In the genomic region with DNA sequence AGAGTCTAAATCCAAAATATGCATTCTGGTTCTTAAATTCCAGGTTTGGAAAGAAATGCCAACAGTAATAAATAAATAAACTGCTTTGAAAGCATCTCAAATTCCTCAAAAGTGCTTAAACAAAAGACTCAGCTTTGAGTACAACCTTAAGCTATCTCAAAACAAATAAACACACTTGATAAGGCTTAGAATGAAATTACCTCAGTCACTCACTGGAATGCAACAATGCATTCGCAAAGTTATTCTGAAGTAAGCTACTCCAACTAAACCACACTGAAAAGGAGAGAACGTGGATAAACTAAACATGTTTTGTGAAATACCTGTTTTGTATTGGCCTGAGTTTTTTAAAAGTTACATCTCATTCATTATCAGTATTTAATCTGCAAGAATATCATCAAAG, we compare ENCODE assay signal across 8 cellular contexts. TPM values are rescaled to one million over a fixed set of nuclear protein-coding genes. Genes with fewer than 3 reads are reported as not detected.
DNase-seq lines count a peak whose midpoint lies in the region; ATAC-seq and TF ChIP-seq lines count a peak whose summit lies in the region.

No MANE protein-coding gene starts in this region.

- no peaks in the 10 kb centered on the region for H3K9me3 ChIP-seq in heart left ventricle
- no peaks in the 10 kb centered on the region for H3K9me3 ChIP-seq in liver (ENCODE audit: control insufficient read depth in 4 of 4, low read length in 3 of 4)
- no peaks in the 10 kb centered on the region for H3K9me3 ChIP-seq in vagina

- in situ Hi-C loops in astrocyte of the cerebellum (cut with HindIII; ENCODE audit: low sequenced_read_pairs): no loop called here

- TF ChIP-seq RAD21 in liver (IDR thresholded peaks at IDR 0.05): no peak

- TF ChIP-seq POLR2A in heart left ventricle (IDR thresholded peaks at IDR 0.05) (no peak), vagina (IDR thresholded peaks at IDR 0.05) (no peak)

- DNase-seq in heart left ventricle: no peak
- DNase-seq in left cardiac atrium: no peak
- peak; percentile 40 for DNase-seq in astrocyte of the cerebellum (ENCODE audit: low read depth)
- no peak for DNase-seq in vagina (ENCODE audit: extremely low spot score in 2 of 2)
- DNase-seq in NOMO-1 treated with dmso at 0.1 percent for 144 hours (lab: John Stamatoyannopoulos, UW; ENCODE audit: unreplicated experiment): no peak
- DNase-seq in NCI-H1436 (lab: John Stamatoyannopoulos, UW): no peak
- DNase-seq in NOMO-1 treated with DMSO at 0.1 percent for 48 hours (lab: John Stamatoyannopoulos, UW; ENCODE audit: unreplicated experiment): no peak

- intact Hi-C loops in heart left ventricle (cut with DNase I) (loop anchor here in 4 of 10 donors (5.0 to 10.0 kb wide), 3 partner anchors 74 to 164 kb away; partner anchors contain the start of gene EAPP (in 3 of the 4)), left cardiac atrium (cut with DNase I) (no loop called here), vagina (cut with DNase I) (no loop called here)

- H3K4me3 ChIP-seq in heart left ventricle: peak overlapping the region in 9 of 12 donors; percentile 68 to 96 (median 76)
- H3K4me3 ChIP-seq in astrocyte of the cerebellum (ENCODE audit: low read depth, low read length): peak overlapping the region; percentile 87
- H3K4me3 ChIP-seq in liver (ENCODE audit: low read depth in 1 of 3, low read length in 3 of 3): peak overlapping the region; percentile 74 to 92 (median 88)
- H3K4me3 ChIP-seq in vagina: peak overlapping the region; percentile 81 to 84

- H3K9ac ChIP-seq in liver (ENCODE audit: low read depth in 1 of 2, low read length in 2 of 2): peak overlapping the region; percentile 16 to 48

- peaks cover 0 to 11% (median 8%) of the 10 kb centered on the region in 9 donors for H3K36me3 ChIP-seq in heart left ventricle
- H3K36me3 ChIP-seq in liver (ENCODE audit: control insufficient read depth in 4 of 4, insufficient read depth in 3 of 4, low read depth in 1 of 4, low read length in 3 of 4): no peaks in the 10 kb centered on the region
- H3K36me3 ChIP-seq in vagina: no peaks in the 10 kb centered on the region

- ATAC-seq in heart left ventricle: no peak
- no peak for ATAC-seq in left cardiac atrium

- peak overlapping the region in 8 of 12 donors; percentile 78 to 96 (median 92) for H3K27ac ChIP-seq in heart left ventricle
- peak overlapping the region in 1 of 2 donors; percentile 81 for H3K27ac ChIP-seq in liver (ENCODE audit: low read depth in 1 of 2, low read length in 2 of 2)
- peak overlapping the region; percentile 94 for H3K27ac ChIP-seq in vagina

- WGBS in heart left ventricle, 4 donors: 34 to 50% (median 40%) methylated on average over 2 of the region's 2 CpGs
- WGBS in liver: 44% methylated on average over 2 of the region's 2 CpGs

- TF ChIP-seq CTCF in heart left ventricle (IDR thresholded peaks at IDR 0.05) (no peak), astrocyte of the cerebellum (IDR thresholded peaks at IDR 0.05; ENCODE audit: low read depth, low read length, missing control alignments) (no peak), liver (IDR thresholded peaks at IDR 0.05; ENCODE audit: low read depth, low read length, missing input control) (no peak), vagina (IDR thresholded peaks at IDR 0.05) (no peak)

- no peaks in the 10 kb centered on the region for H3K27me3 ChIP-seq in heart left ventricle
- H3K27me3 ChIP-seq in liver (ENCODE audit: control insufficient read depth in 4 of 4, insufficient read depth in 4 of 4, low read length in 3 of 4): no peaks in the 10 kb centered on the region
- H3K27me3 ChIP-seq in vagina: no peaks in the 10 kb centered on the region

- peaks cover 0 to 32% (median 17%) of the 10 kb centered on the region in 12 donors for H3K4me1 ChIP-seq in heart left ventricle
- peaks cover 3 to 19% (median 4%) of the 10 kb centered on the region in 4 donors for H3K4me1 ChIP-seq in liver (ENCODE audit: control insufficient read depth in 4 of 4, insufficient read depth in 4 of 4, low read length in 3 of 4)
- peaks cover 28% of the 10 kb centered on the region for H3K4me1 ChIP-seq in vagina

TF ChIP-seq in liver, 16 proteins besides CTCF, POLR2A, EP300 and RAD21:
- TF ChIP-seq, protein P1, sequence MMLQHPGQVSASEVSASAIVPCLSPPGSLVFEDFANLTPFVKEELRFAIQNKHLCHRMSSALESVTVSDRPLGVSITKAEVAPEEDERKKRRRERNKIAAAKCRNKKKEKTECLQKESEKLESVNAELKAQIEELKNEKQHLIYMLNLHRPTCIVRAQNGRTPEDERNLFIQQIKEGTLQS (IDR thresholded peaks at IDR 0.05): no peak

RNA-seq across cellular contexts. Expression of gene SPTSSA, which starts 1.2 kb away (rescaled TPM):
- 10 to 100 TPM in 6 of 9 donors, 1 to 10 TPM in 3; 8.3 to 15.3 (median 12.0) TPM for total RNA-seq in heart left ventricle
- polyA plus RNA-seq in heart left ventricle: 10 to 100 TPM; 17.3 to 24.9 TPM
- 10 to 100 TPM; 14.9 to 15.5 TPM for total RNA-seq in left cardiac atrium
- 10 to 100 TPM in 1 of 2 donors, 1 to 10 TPM in 1; 9.5 to 10.5 TPM for total RNA-seq in liver
- 10 to 100 TPM; 13.7 to 15.2 TPM for polyA plus RNA-seq in liver
- total RNA-seq in vagina: 29.0 TPM
